2 cellular contexts compared by ENCODE assay signal in genomic region chr10:93425861-93426260, GRCh38.
TF ChIP-seq lines count a peak whose summit lies in the region.

No MANE protein-coding gene starts in this region.

TF ChIP-seq in A549, 52 proteins besides CTCF, POLR2A, EP300 and RAD21 (continued from another document):
- TF ChIP-seq E2F6 (IDR thresholded peaks at IDR 0.05; ENCODE audit: borderline replicate concordance, low read depth), result no peak

TF ChIP-seq in WTC11, 78 proteins besides CTCF, POLR2A, EP300 and RAD21 (continued from another document):
- TF ChIP-seq SOX15 (CRISPR knock-in tag; IDR thresholded peaks at IDR 0.05) (no peak), CBFB (CRISPR knock-in tag; IDR thresholded peaks at IDR 0.05; ENCODE audit: low read depth) (no peak), ZNF423 (CRISPR knock-in tag; IDR thresholded peaks at IDR 0.05) (no peak), TCF7 (CRISPR knock-in tag; IDR thresholded peaks at IDR 0.05; ENCODE audit: low read depth) (no peak), NR1H2 (CRISPR knock-in tag; IDR thresholded peaks at IDR 0.05) (no peak), IRF2 (CRISPR knock-in tag; IDR thresholded peaks at IDR 0.05; ENCODE audit: borderline replicate concordance, low read depth) (no peak), FOXP1 (CRISPR knock-in tag; IDR thresholded peaks at IDR 0.05; ENCODE audit: borderline replicate concordance) (no peak)
TF ChIP-seq in WTC11: peak in this region for 0.
